22 cellular contexts compared by ENCODE assay signal in genomic region chr1:40073062-40073461, GRCh38. TPM values are rescaled to one million over a fixed set of nuclear protein-coding genes. Genes with fewer than 3 reads are reported as not detected.
DNase-seq lines count a peak whose midpoint lies in the region; ATAC-seq and TF ChIP-seq lines count a peak whose summit lies in the region.
"Had no signal": no experiment of that assay in that cellular context is flagged by ENCODE, and none has a peak within 500 bp of the region (broad histone marks: within the 10 kb centered on the region; RNA-seq: fewer than 3 reads in every experiment).

No MANE protein-coding gene starts in this region.

- CTCF ChIA-PET in CD4-positive, alpha-beta memory T cell (lab: Charles Lee; ENCODE audit: partially characterized antibody), result interaction anchor here (1.0 kb wide), 1 partner anchor 9 kb away, joined by 4 read pairs; no protein-coding TSS in a partner anchor
- CTCF ChIA-PET in activated B cell treated with CpG ODN at 0.5 μM for 24 hours (lab: Charles Lee), result no interaction called here

- no peak overlapping the region for H3K4me3 ChIP-seq in BLaER1
- H3K4me3 ChIP-seq in CD4-positive, alpha-beta memory T cell (ENCODE audit: low read length in 2 of 2), result no peak overlapping the region
- no peak overlapping the region for H3K4me3 ChIP-seq in sigmoid colon
- H3K4me3 ChIP-seq: body of pancreas, colonic mucosa, heart left ventricle, right atrium auricular region, tibial nerve had no signal

- H3K9me3 Mint-ChIP-seq in CD4-positive, alpha-beta memory T cell, result no peaks in the 10 kb centered on the region
- no peaks in the 10 kb centered on the region for H3K9me3 Mint-ChIP-seq in activated B cell treated with CpG ODN at 0.5 μM for 24 hours
- H3K9me3 Mint-ChIP-seq: activated naive CD8-positive, alpha-beta T cell treated with anti-CD3 and anti-CD28 coated beads, Interleukin-2, amount 10 ng/mL, durations not matched to agents 7 days and 5 days; stimulated activated memory B cell treated with anti-CD40 and anti-IgM and Interleukin-4, amounts not matched to agents 10 μg/mL and 1 μg/mL and 100 μg/mL, for 72 hours had no signal

- no peak overlapping the region for H3K4me3 Mint-ChIP-seq in CD4-positive, alpha-beta memory T cell
- H3K4me3 Mint-ChIP-seq in activated B cell treated with CpG ODN at 0.5 μM for 24 hours, result no peak overlapping the region
- H3K4me3 Mint-ChIP-seq: activated naive CD8-positive, alpha-beta T cell treated with anti-CD3 and anti-CD28 coated beads, Interleukin-2, amount 10 ng/mL, durations not matched to agents 7 days and 5 days; stimulated activated memory B cell treated with anti-CD40 and anti-IgM and Interleukin-4, amounts not matched to agents 10 μg/mL and 1 μg/mL and 100 μg/mL, for 72 hours had no signal

- TF ChIP-seq CTCF in activated B cell treated with CpG ODN at 0.5 μM for 24 hours (IDR thresholded peaks at IDR 0.05) (no peak), sigmoid colon (IDR thresholded peaks at IDR 0.05) (no peak)

- POLR2A ChIA-PET in CD4-positive, alpha-beta memory T cell (lab: Charles Lee; ENCODE audit: partially characterized antibody), result interaction anchor here (2.3 kb wide), 1 partner anchor 13 kb away, joined by 11 read pairs; no protein-coding TSS in a partner anchor
- POLR2A ChIA-PET in activated B cell treated with CpG ODN at 0.5 μM for 24 hours (lab: Charles Lee), result interaction anchor here (0.5 to 2.9 kb wide), 2 partner anchors 8 to 26 kb away, joined by 3 to 12 read pairs; no protein-coding TSS in a partner anchor

- peaks cover 7 to 10% (median 10%) of the 10 kb centered on the region in 4 donors for H3K4me1 Mint-ChIP-seq in CD4-positive, alpha-beta memory T cell
- H3K4me1 Mint-ChIP-seq in activated B cell treated with CpG ODN at 0.5 μM for 24 hours, result peaks cover 8% of the 10 kb centered on the region

- no peak for TF ChIP-seq POLR2A in sigmoid colon (IDR thresholded peaks at IDR 0.05)

- intact Hi-C loops in CD4-positive, alpha-beta memory T cell (cut with micrococcal nuclease), result no loop called here
- intact Hi-C loops in activated B cell treated with CpG ODN at 0.5 μM for 24 hours (cut with micrococcal nuclease) (no loop called here), sigmoid colon (cut with DNase I) (no loop called here)

- peaks cover 45 to 63% of the 10 kb centered on the region in 2 donors for H3K36me3 Mint-ChIP-seq in CD4-positive, alpha-beta memory T cell
- H3K36me3 Mint-ChIP-seq in activated B cell treated with CpG ODN at 0.5 μM for 24 hours (ENCODE audit: low read depth), result peaks cover 75% of the 10 kb centered on the region

- H3K27me3 ChIP-seq in BLaER1 (no peaks in the 10 kb centered on the region), sigmoid colon (no peaks in the 10 kb centered on the region)
- H3K27me3 ChIP-seq in CD4-positive, alpha-beta memory T cell (ENCODE audit: insufficient read depth, low read length), result no peaks in the 10 kb centered on the region
- H3K27me3 ChIP-seq: body of pancreas, colonic mucosa, heart left ventricle, right atrium auricular region, tibial nerve had no signal

- H3K4me1 ChIP-seq in BLaER1 (peaks cover 15% of the 10 kb centered on the region), sigmoid colon (peaks cover 0 to 20% (median 15%) of the 10 kb centered on the region in 4 donors)
- H3K4me1 ChIP-seq in CD4-positive, alpha-beta memory T cell (ENCODE audit: insufficient read depth, low read length), result peaks cover 5% of the 10 kb centered on the region
- H3K4me1 ChIP-seq: body of pancreas, colonic mucosa had no signal

- H3K27ac ChIP-seq in BLaER1, result no peak overlapping the region
- no peak overlapping the region for H3K27ac ChIP-seq in CD4-positive, alpha-beta memory T cell (ENCODE audit: low read depth, low read length)
- H3K27ac ChIP-seq in epithelial cell of prostate, result peak overlapping the region; percentile 4
- H3K27ac ChIP-seq in sigmoid colon, result no peak overlapping the region
- H3K27ac ChIP-seq: body of pancreas, colonic mucosa, right atrium auricular region, RWPE1 had no signal

- H3K9me3 ChIP-seq in BLaER1, result no peaks in the 10 kb centered on the region
- no peaks in the 10 kb centered on the region for H3K9me3 ChIP-seq in CD4-positive, alpha-beta memory T cell (ENCODE audit: control insufficient read depth in 1 of 2, low read length in 2 of 2)
- no peaks in the 10 kb centered on the region for H3K9me3 ChIP-seq in sigmoid colon
- H3K9me3 ChIP-seq: body of pancreas, colonic mucosa, heart left ventricle, right atrium auricular region, tibial nerve had no signal

- no peaks in the 10 kb centered on the region for H3K27me3 Mint-ChIP-seq in CD4-positive, alpha-beta memory T cell
- no peaks in the 10 kb centered on the region for H3K27me3 Mint-ChIP-seq in activated B cell treated with CpG ODN at 0.5 μM for 24 hours
- H3K27me3 Mint-ChIP-seq: activated naive CD8-positive, alpha-beta T cell treated with anti-CD3 and anti-CD28 coated beads, Interleukin-2, amount 10 ng/mL, durations not matched to agents 7 days and 5 days; stimulated activated memory B cell treated with anti-CD40 and anti-IgM and Interleukin-4, amounts not matched to agents 10 μg/mL and 1 μg/mL and 100 μg/mL, for 72 hours had no signal

- no peak for TF ChIP-seq EP300 in sigmoid colon (IDR thresholded peaks at IDR 0.05)

- no peaks in the 10 kb centered on the region for H4K20me1 ChIP-seq in BLaER1

- no peak for ATAC-seq in activated B cell treated with CpG ODN at 0.5 μM for 24 hours (ENCODE audit: low read depth)
- ATAC-seq in GM21737 (IDR thresholded peaks at IDR 0.05; ENCODE audit: unreplicated experiment), result no peak
- ATAC-seq: body of pancreas; heart left ventricle; SK-N-SH treated with all-trans-retinoic acid at 6 μM for 48 hours; stimulated activated memory B cell treated with anti-CD40 and anti-IgM and Interleukin-4, amounts not matched to agents 10 μg/mL and 1 μg/mL and 100 μg/mL, for 72 hours had no signal

- H3K9ac ChIP-seq in BLaER1, result no peak overlapping the region

- peak overlapping the region; percentile 33; the same call in 1 of the 2 replicates for H3K4me2 ChIP-seq in BLaER1

- H3K36me3 ChIP-seq in BLaER1 (peaks cover 100% of the 10 kb centered on the region), sigmoid colon (peaks cover 28 to 90% (median 62%) of the 10 kb centered on the region in 4 donors)
- peaks cover 61% of the 10 kb centered on the region for H3K36me3 ChIP-seq in CD4-positive, alpha-beta memory T cell (ENCODE audit: insufficient read depth, low read length)

- peak overlapping the region in 4 of 7 donors; percentile 12 to 79 (median 43) for H3K27ac Mint-ChIP-seq in CD4-positive, alpha-beta memory T cell
- peak overlapping the region; percentile 8 for H3K27ac Mint-ChIP-seq in activated B cell treated with CpG ODN at 0.5 μM for 24 hours

- no peak for DNase-seq in CD4-positive, alpha-beta memory T cell
- DNase-seq in activated B cell treated with CpG ODN at 0.5 μM for 24 hours (no peak), epithelial cell of prostate (ENCODE audit: low read depth, low spot score) (no peak), COR-L47 (lab: John Stamatoyannopoulos, UW) (no peak), sigmoid colon (no peak)
- DNase-seq: activated CD8-positive, alpha-beta memory T cell treated with anti-CD3 and anti-CD28 coated beads, Interleukin-2, amount 50 U/mL, for 4 hours; activated naive CD8-positive, alpha-beta T cell treated with anti-CD3 and anti-CD28 coated beads, Interleukin-2, amount 10 ng/mL, durations not matched to agents 7 days and 5 days; AML-193; body of pancreas; colonic mucosa; heart left ventricle; Karpas-422; NCI-H1092; NK-92 treated with Interleukin-12 subunit alpha and Interleukin-12 subunit beta, amount 100 ng/mL, for 24 hours; occipital lobe had no signal

- WGBS in sigmoid colon, 2 donors, result 90 to 94% methylated on average over 4 of the region's 4 CpGs

RNA-seq across cellular contexts. Expression of gene PPT1, which starts 24.0 kb away (rescaled TPM):
- 10 to 100 TPM; 56.7 to 64.8 TPM for total RNA-seq in CD4-positive, alpha-beta memory T cell
- 100 to 1,000 TPM; 175 to 292 TPM for polyA plus RNA-seq in CD4-positive, alpha-beta memory T cell
- total RNA-seq in activated B cell treated with CpG ODN at 0.5 μM for 24 hours (41.8 and 43.5 TPM in 2 replicates), sigmoid colon (10 to 100 TPM; 70.4 to 86.7 (median 75.9) TPM)
- 10 to 100 TPM; 10.2 to 76.3 (median 54.9) TPM for polyA plus RNA-seq in sigmoid colon

RNA-seq across cellular contexts. Expression of gene CAP1, which starts 32.5 kb away (rescaled TPM):
- total RNA-seq in CD4-positive, alpha-beta memory T cell, result 100 to 1,000 TPM; 285 to 305 TPM
- 100 to 1,000 TPM; 629 to 725 TPM for polyA plus RNA-seq in CD4-positive, alpha-beta memory T cell
- 410 and 411 TPM in 2 replicates for total RNA-seq in activated B cell treated with CpG ODN at 0.5 μM for 24 hours
- 100 to 1,000 TPM; 177 to 234 (median 231) TPM for total RNA-seq in sigmoid colon
- polyA plus RNA-seq in sigmoid colon, result 100 to 1,000 TPM; 286 to 412 (median 346) TPM
